ENCODE assay signal across 24 cellular contexts in genomic region chr3:188905991-188906635, GRCh38.
A peak's percentile ranks its signal among the peaks of the same experiment; 100 is the strongest.
DNase-seq lines count a peak whose midpoint lies in the region; ATAC-seq and TF ChIP-seq lines count a peak whose summit lies in the region.
"Had no signal": no experiment of that assay in that cellular context is flagged by ENCODE, and none has a peak within 500 bp of the region (broad histone marks: within the 10 kb centered on the region; RNA-seq: fewer than 3 reads in every experiment).

No MANE protein-coding gene starts in this region.

- peaks cover 9% of the 10 kb centered on the region for H3K4me1 Mint-ChIP-seq in WTC11

- ATAC-seq in WTC11 (peak; percentile 67), HG03432 (IDR thresholded peaks at IDR 0.05; ENCODE audit: unreplicated experiment) (no peak)
- ATAC-seq: activated CD4-positive, CD25-positive, alpha-beta regulatory T cell treated with anti-CD3 and anti-CD28 coated beads, Interleukin-2, amount 50 U/mL, for 24 hours; activated naive CD4-positive, alpha-beta T cell treated with anti-CD3 and anti-CD28 coated beads, Interleukin-2, amount 50 U/mL, for 72 hours; activated T-cell treated with anti-CD3 and anti-CD28 coated beads, Interleukin-2, amount 50 U/mL, for 72 hours; body of pancreas; left colon; mucosa of descending colon; stimulated activated naive B cell treated with anti-CD40 and anti-IgM and Interleukin-4, amounts not matched to agents 10 μg/mL and 1 μg/mL and 100 μg/mL, for 72 hours had no signal

- H3K4me3 Mint-ChIP-seq in WTC11 = no peak overlapping the region
- H3K4me3 Mint-ChIP-seq: activated T-cell treated with anti-CD3 and anti-CD28 coated beads, Interleukin-2, amount 50 U/mL, for 72 hours; H9; stimulated activated naive B cell treated with anti-CD40 and anti-IgM and Interleukin-4, amounts not matched to agents 10 μg/mL and 1 μg/mL and 100 μg/mL, for 72 hours; T-helper 2 cell treated with Interferon-gamma antibody and Interleukin-4, amounts not matched to agents 5 μg/mL and 100 μg/mL, for 36 hours had no signal

- no peaks in the 10 kb centered on the region for H3K9me3 ChIP-seq in A673 (ENCODE audit: low read depth, low read length, poor library complexity, severe bottlenecking)
- H3K9me3 ChIP-seq: body of pancreas, mucosa of descending colon, right atrium auricular region, transverse colon had no signal

- POLR2A ChIA-PET in A673 (lab: Charles Lee; ENCODE audit: low non-redundant PET) (no interaction called here), WTC11 (lab: Charles Lee) (no interaction called here)

- no peaks in the 10 kb centered on the region for H3K36me3 ChIP-seq in A673 (ENCODE audit: insufficient read depth, low read length, poor library complexity, severe bottlenecking)
- H3K36me3 ChIP-seq: right atrium auricular region, transverse colon had no signal

- CTCF ChIA-PET in A673 (lab: Charles Lee) = no interaction called here
- CTCF ChIA-PET in WTC11 (lab: Charles Lee) = interaction anchor here (1.1 kb wide), 1 partner anchor 49 kb away, joined by 3 read pairs; no protein-coding TSS in a partner anchor

- H3K27me3 Mint-ChIP-seq in WTC11 (ENCODE audit: low read depth) = no peaks in the 10 kb centered on the region; the same call in 1 of the 2 replicates
- H3K27me3 Mint-ChIP-seq: stimulated activated naive B cell treated with anti-CD40 and anti-IgM and Interleukin-4, amounts not matched to agents 10 μg/mL and 1 μg/mL and 100 μg/mL, for 72 hours had no signal

- intact Hi-C loops in A673 (cut with micrococcal nuclease; ENCODE audit: unreplicated experiment) = no loop called here

- no peaks in the 10 kb centered on the region for H3K9me3 Mint-ChIP-seq in WTC11
- H3K9me3 Mint-ChIP-seq: H9; stimulated activated naive B cell treated with anti-CD40 and anti-IgM and Interleukin-4, amounts not matched to agents 10 μg/mL and 1 μg/mL and 100 μg/mL, for 72 hours; T-helper 2 cell treated with Interferon-gamma antibody and Interleukin-4, amounts not matched to agents 5 μg/mL and 100 μg/mL, for 36 hours had no signal

- H3K27me3 ChIP-seq in A673 (replicated peaks; ENCODE audit: insufficient read depth, low read depth, low read length, poor library complexity) = no peaks in the 10 kb centered on the region
- H3K27me3 ChIP-seq: body of pancreas, right atrium auricular region, transverse colon had no signal

- H3K36me3 Mint-ChIP-seq in WTC11 = no peaks in the 10 kb centered on the region

- peak; percentile 77 for DNase-seq in A673 (ENCODE audit: low spot score)
- no peak for DNase-seq in WTC11 (ENCODE audit: low spot score)
- DNase-seq in globus pallidus (ENCODE audit: low spot score) = peak; percentile 74
- DNase-seq in occipital lobe (lab: John Stamatoyannopoulos, UW) = peak; percentile 53
- no peak for DNase-seq in NK-92 treated with Interleukin-12 subunit alpha and Interleukin-12 subunit beta, amount 100 ng/mL, for 24 hours (lab: John Stamatoyannopoulos, UW)
- DNase-seq in glomerular visceral epithelial cell (ENCODE audit: extremely low spot score) = no peak
- no peak for DNase-seq in NCI-H2081 (lab: John Stamatoyannopoulos, UW)
- DNase-seq: activated CD8-positive, alpha-beta memory T cell treated with anti-CD3 and anti-CD28 coated beads for 24 hours; activated T-cell treated with anti-CD3 and anti-CD28 coated beads, Interleukin-2, amount 50 U/mL, for 72 hours; body of pancreas; foreskin fibroblast; GDM1; H9; left colon; mucosa of descending colon; NCI-H1694; stimulated activated naive B cell treated with anti-CD40 and anti-IgM and Interleukin-4, amounts not matched to agents 10 μg/mL and 1 μg/mL and 100 μg/mL, for 72 hours; transverse colon had no signal

- no peak overlapping the region for H3K4me3 ChIP-seq in A673 (ENCODE audit: low read depth, low read length, poor library complexity, severe bottlenecking)
- H3K4me3 ChIP-seq: body of pancreas, mucosa of descending colon, right atrium auricular region, SK-N-MC, transverse colon had no signal

- H3K4me1 ChIP-seq in A673 (ENCODE audit: insufficient read depth, low read length, poor library complexity, severe bottlenecking) = peaks cover 8% of the 10 kb centered on the region
- H3K4me1 ChIP-seq: body of pancreas had no signal

- no peak for TF ChIP-seq CTCF in A673 (conservative IDR thresholded peaks at IDR 0.05; ENCODE audit: low read depth, low read length)
- no peak for TF ChIP-seq CTCF in WTC11 (IDR thresholded peaks at IDR 0.05)

- no TSS peak for BruUV-seq in A673 (replicated peaks; lab: Mats Ljungman, UMichigan)

- H3K27ac Mint-ChIP-seq in WTC11 = no peak overlapping the region
- H3K27ac Mint-ChIP-seq: activated naive CD4-positive, alpha-beta T cell treated with anti-CD3 and anti-CD28 coated beads, Interleukin-2, amount 50 U/mL, for 72 hours; activated T-cell treated with anti-CD3 and anti-CD28 coated beads, Interleukin-2, amount 50 U/mL, for 72 hours; H9; stimulated activated naive B cell treated with anti-CD40 and anti-IgM and Interleukin-4, amounts not matched to agents 10 μg/mL and 1 μg/mL and 100 μg/mL, for 72 hours; T-helper 2 cell treated with Interferon-gamma antibody and Interleukin-4, amounts not matched to agents 5 μg/mL and 100 μg/mL, for 36 hours had no signal

- H3K27ac ChIP-seq in A673 (ENCODE audit: low read depth, low read length, poor library complexity, severe bottlenecking) = no peak overlapping the region
- H3K27ac ChIP-seq: right atrium auricular region, SK-N-MC, transverse colon had no signal

TF ChIP-seq in WTC11, 78 proteins besides CTCF, POLR2A, EP300 and RAD21 (continues in another document):
- no peak for TF ChIP-seq ZNF317 (CRISPR knock-in tag; IDR thresholded peaks at IDR 0.05; ENCODE audit: borderline replicate concordance, low read depth)
- TF ChIP-seq FOXK1 (CRISPR knock-in tag; IDR thresholded peaks at IDR 0.05) = no peak
- TF ChIP-seq HMGA2 (CRISPR knock-in tag; IDR thresholded peaks at IDR 0.05) = no peak
- no peak for TF ChIP-seq RORB (CRISPR knock-in tag; IDR thresholded peaks at IDR 0.05)
- no peak for TF ChIP-seq ZNF232 (CRISPR knock-in tag; IDR thresholded peaks at IDR 0.05)
- no peak for TF ChIP-seq IRF2 (CRISPR knock-in tag; IDR thresholded peaks at IDR 0.05; ENCODE audit: borderline replicate concordance, low read depth)
- no peak for TF ChIP-seq OVOL2 (CRISPR knock-in tag; IDR thresholded peaks at IDR 0.05; ENCODE audit: borderline replicate concordance)
- TF ChIP-seq GTF2I (CRISPR knock-in tag; conservative IDR thresholded peaks at IDR 0.05) = no peak
- no peak for TF ChIP-seq ATF6 (CRISPR knock-in tag; IDR thresholded peaks at IDR 0.05)
- TF ChIP-seq, protein P1, sequence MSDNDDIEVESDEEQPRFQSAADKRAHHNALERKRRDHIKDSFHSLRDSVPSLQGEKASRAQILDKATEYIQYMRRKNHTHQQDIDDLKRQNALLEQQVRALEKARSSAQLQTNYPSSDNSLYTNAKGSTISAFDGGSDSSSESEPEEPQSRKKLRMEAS (CRISPR knock-in tag; IDR thresholded peaks at IDR 0.05) = no peak
- no peak for TF ChIP-seq SOX15 (CRISPR knock-in tag; IDR thresholded peaks at IDR 0.05)
- TF ChIP-seq, protein P2, sequence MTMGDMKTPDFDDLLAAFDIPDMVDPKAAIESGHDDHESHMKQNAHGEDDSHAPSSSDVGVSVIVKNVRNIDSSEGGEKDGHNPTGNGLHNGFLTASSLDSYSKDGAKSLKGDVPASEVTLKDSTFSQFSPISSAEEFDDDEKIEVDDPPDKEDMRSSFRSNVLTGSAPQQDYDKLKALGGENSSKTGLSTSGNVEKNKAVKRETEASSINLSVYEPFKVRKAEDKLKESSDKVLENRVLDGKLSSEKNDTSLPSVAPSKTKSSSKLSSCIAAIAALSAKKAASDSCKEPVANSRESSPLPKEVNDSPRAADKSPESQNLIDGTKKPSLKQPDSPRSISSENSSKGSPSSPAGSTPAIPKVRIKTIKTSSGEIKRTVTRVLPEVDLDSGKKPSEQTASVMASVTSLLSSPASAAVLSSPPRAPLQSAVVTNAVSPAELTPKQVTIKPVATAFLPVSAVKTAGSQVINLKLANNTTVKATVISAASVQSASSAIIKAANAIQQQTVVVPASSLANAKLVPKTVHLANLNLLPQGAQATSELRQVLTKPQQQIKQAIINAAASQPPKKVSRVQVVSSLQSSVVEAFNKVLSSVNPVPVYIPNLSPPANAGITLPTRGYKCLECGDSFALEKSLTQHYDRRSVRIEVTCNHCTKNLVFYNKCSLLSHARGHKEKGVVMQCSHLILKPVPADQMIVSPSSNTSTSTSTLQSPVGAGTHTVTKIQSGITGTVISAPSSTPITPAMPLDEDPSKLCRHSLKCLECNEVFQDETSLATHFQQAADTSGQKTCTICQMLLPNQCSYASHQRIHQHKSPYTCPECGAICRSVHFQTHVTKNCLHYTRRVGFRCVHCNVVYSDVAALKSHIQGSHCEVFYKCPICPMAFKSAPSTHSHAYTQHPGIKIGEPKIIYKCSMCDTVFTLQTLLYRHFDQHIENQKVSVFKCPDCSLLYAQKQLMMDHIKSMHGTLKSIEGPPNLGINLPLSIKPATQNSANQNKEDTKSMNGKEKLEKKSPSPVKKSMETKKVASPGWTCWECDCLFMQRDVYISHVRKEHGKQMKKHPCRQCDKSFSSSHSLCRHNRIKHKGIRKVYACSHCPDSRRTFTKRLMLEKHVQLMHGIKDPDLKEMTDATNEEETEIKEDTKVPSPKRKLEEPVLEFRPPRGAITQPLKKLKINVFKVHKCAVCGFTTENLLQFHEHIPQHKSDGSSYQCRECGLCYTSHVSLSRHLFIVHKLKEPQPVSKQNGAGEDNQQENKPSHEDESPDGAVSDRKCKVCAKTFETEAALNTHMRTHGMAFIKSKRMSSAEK (CRISPR knock-in tag; IDR thresholded peaks at IDR 0.05; ENCODE audit: borderline replicate concordance) = no peak

Comparison
In these comparisons a context has a peak if more than half of its experiments do, and no peak if none do; other contexts are left out.
1. DNase-seq: peak in A673 (single experiment), globus pallidus (single experiment) and occipital lobe (single experiment); none in WTC11 (single experiment), NK-92 treated with Interleukin-12 subunit alpha and Interleukin-12 subunit beta, amount 100 ng/mL, for 24 hours (single experiment), glomerular visceral epithelial cell (single experiment) and NCI-H2081 (0 of 2).